ENCODE assay signal across 15 cellular contexts in genomic region chr9:91900057-91900816, GRCh38. TPM values are rescaled to one million over a fixed set of nuclear protein-coding genes. Genes with fewer than 3 reads are reported as not detected.
A peak's percentile ranks its signal among the peaks of the same experiment; 100 is the strongest.
DNase-seq lines count a peak whose midpoint lies in the region; ATAC-seq and TF ChIP-seq lines count a peak whose summit lies in the region.
"Had no signal": no experiment of that assay in that cellular context is flagged by ENCODE, and none has a peak within 500 bp of the region (broad histone marks: within the 10 kb centered on the region; RNA-seq: fewer than 3 reads in every experiment).

No MANE protein-coding gene starts in this region.

- H3K4me1 Mint-ChIP-seq in nephron progenitor cell, result no peaks in the 10 kb centered on the region
- H3K4me1 Mint-ChIP-seq in natural killer cell treated with Interleukin-12 subunit alpha and Interleukin-12 subunit beta and Interleukin-15 and Interleukin-18, amount 100 ng/mL, for 72 hours (ENCODE audit: low read depth in 2 of 2), result no peaks in the 10 kb centered on the region
- H3K4me1 Mint-ChIP-seq: activated naive CD8-positive, alpha-beta T cell treated with anti-CD3 and anti-CD28 coated beads, Interleukin-2, amount 50 U/mL, for 24 hours had no signal

- H3K27me3 Mint-ChIP-seq in nephron progenitor cell (ENCODE audit: low read depth, poor library complexity), result no peaks in the 10 kb centered on the region
- H3K27me3 Mint-ChIP-seq in natural killer cell treated with Interleukin-12 subunit alpha and Interleukin-12 subunit beta and Interleukin-15 and Interleukin-18, amount 100 ng/mL, for 72 hours, result peaks cover 6 to 13% of the 10 kb centered on the region in 2 donors

- no peaks in the 10 kb centered on the region for H3K36me3 Mint-ChIP-seq in nephron progenitor cell (ENCODE audit: low read depth)
- no peaks in the 10 kb centered on the region for H3K36me3 Mint-ChIP-seq in natural killer cell treated with Interleukin-12 subunit alpha and Interleukin-12 subunit beta and Interleukin-15 and Interleukin-18, amount 100 ng/mL, for 72 hours

- peaks cover 78 to 93% (median 89%) of the 10 kb centered on the region in 10 experiments for H3K4me1 ChIP-seq in BLaER1 treated with 17β-estradiol and CSF1 and Interleukin-3, amounts not matched to agents 10 nM and 100 nM
- H3K4me1 ChIP-seq in esophagus squamous epithelium (peaks cover 20 to 81% (median 43%) of the 10 kb centered on the region in 3 donors), OCI-LY7 (ENCODE audit: insufficient read depth, low read length, poor library complexity, severe bottlenecking) (no peaks in the 10 kb centered on the region)

- BruUV-seq in OCI-LY7 (replicated peaks; lab: Mats Ljungman, UMichigan), result no TSS peak

- H3K4me3 Mint-ChIP-seq in nephron progenitor cell, result peak overlapping the region; percentile 54
- no peak overlapping the region for H3K4me3 Mint-ChIP-seq in natural killer cell treated with Interleukin-12 subunit alpha and Interleukin-12 subunit beta and Interleukin-15 and Interleukin-18, amount 100 ng/mL, for 72 hours
- H3K4me3 Mint-ChIP-seq: activated naive CD8-positive, alpha-beta T cell treated with anti-CD3 and anti-CD28 coated beads, Interleukin-2, amount 50 U/mL, for 24 hours; neural crest cell had no signal

- ATAC-seq in natural killer cell treated with Interleukin-12 subunit alpha and Interleukin-12 subunit beta and Interleukin-15 and Interleukin-18, amount 100 ng/mL, for 72 hours, result no peak
- ATAC-seq: activated naive CD8-positive, alpha-beta T cell treated with anti-CD3 and anti-CD28 coated beads, Interleukin-2, amount 50 U/mL, for 24 hours had no signal

- no peaks in the 10 kb centered on the region for H3K79me2 ChIP-seq in OCI-LY7 (ENCODE audit: insufficient read depth, low read depth, low read length)

- no peak overlapping the region for H2AFZ ChIP-seq in OCI-LY7 (ENCODE audit: low read length)

- intact Hi-C loops in esophagus squamous epithelium (cut with DNase I), result no loop called here
- intact Hi-C loops in OCI-LY7 (cut with micrococcal nuclease; ENCODE audit: unreplicated experiment), result no loop called here

- H3K9me3 ChIP-seq in BLaER1 treated with 17β-estradiol and CSF1 and Interleukin-3, amounts not matched to agents 10 nM and 100 nM (replicated peaks in 1 of 11), result no peaks in the 10 kb centered on the region
- H3K9me3 ChIP-seq in esophagus squamous epithelium (no peaks in the 10 kb centered on the region), OCI-LY7 (ENCODE audit: low read length) (no peaks in the 10 kb centered on the region)

- TF ChIP-seq POLR2A in esophagus squamous epithelium (IDR thresholded peaks at IDR 0.05), result no peak

- H3K36me3 ChIP-seq in BLaER1 treated with 17β-estradiol and CSF1 and Interleukin-3, amounts not matched to agents 10 nM and 100 nM, result no peaks in the 10 kb centered on the region
- H3K36me3 ChIP-seq in esophagus squamous epithelium (no peaks in the 10 kb centered on the region), OCI-LY7 (ENCODE audit: insufficient read depth, low read length) (no peaks in the 10 kb centered on the region)

- TF ChIP-seq CTCF in esophagus squamous epithelium (IDR thresholded peaks at IDR 0.05) (no peak), nephron progenitor cell (IDR thresholded peaks at IDR 0.05) (no peak), OCI-LY7 (conservative IDR thresholded peaks at IDR 0.05; ENCODE audit: low read length) (no peak)

- no peaks in the 10 kb centered on the region for H3K9me3 Mint-ChIP-seq in nephron progenitor cell
- no peaks in the 10 kb centered on the region for H3K9me3 Mint-ChIP-seq in natural killer cell treated with Interleukin-12 subunit alpha and Interleukin-12 subunit beta and Interleukin-15 and Interleukin-18, amount 100 ng/mL, for 72 hours
- H3K9me3 Mint-ChIP-seq: activated naive CD8-positive, alpha-beta T cell treated with anti-CD3 and anti-CD28 coated beads, Interleukin-2, amount 50 U/mL, for 24 hours; neural crest cell had no signal

- H3K27ac Mint-ChIP-seq in nephron progenitor cell, result peak overlapping the region; percentile 92
- H3K27ac Mint-ChIP-seq in natural killer cell treated with Interleukin-12 subunit alpha and Interleukin-12 subunit beta and Interleukin-15 and Interleukin-18, amount 100 ng/mL, for 72 hours, result no peak overlapping the region
- H3K27ac Mint-ChIP-seq: activated naive CD8-positive, alpha-beta T cell treated with anti-CD3 and anti-CD28 coated beads, Interleukin-2, amount 50 U/mL, for 24 hours had no signal

- DNase-seq in NCI-H345 treated with DMSO at 0.1 percent for 48 hours (lab: John Stamatoyannopoulos, UW; ENCODE audit: unreplicated experiment) (peak; percentile 29), esophagus squamous epithelium (lab: John Stamatoyannopoulos, UW) (no peak), nephron progenitor cell (no peak), kidney glomerular epithelial cell (lab: John Stamatoyannopoulos, UW) (no peak), dedifferentiated amniotic fluid mesenchymal stem cell (ENCODE audit: extremely low spot score) (no peak), OCI-LY7 (ENCODE audit: low spot score) (no peak)
- DNase-seq in natural killer cell treated with Interleukin-12 subunit alpha and Interleukin-12 subunit beta and Interleukin-15 and Interleukin-18, amount 100 ng/mL, for 72 hours (ENCODE audit: low spot score), result no peak
- DNase-seq: activated CD8-positive, alpha-beta memory T cell treated with anti-CD3 and anti-CD28 coated beads for 24 hours; activated naive CD8-positive, alpha-beta T cell treated with anti-CD3 and anti-CD28 coated beads, Interleukin-2, amount 50 U/mL, for 24 hours; effector CD8-positive, alpha-beta T cell; NCI-H2107; stimulated activated CD4-positive, alpha-beta T cell treated with anti-CD3 and anti-CD28 coated beads, Interleukin-2, amount 100 ng/mL, for 48 hours; SW 1271 had no signal

- WGBS in esophagus squamous epithelium, 2 donors, result 52 to 74% methylated on average over 19 to 26 of the region's 32 CpGs

- H3K9ac ChIP-seq in BLaER1 treated with 17β-estradiol and CSF1 and Interleukin-3, amounts not matched to agents 10 nM and 100 nM, result no peak overlapping the region

- no peaks in the 10 kb centered on the region for H3K9me2 ChIP-seq in OCI-LY7 (ENCODE audit: insufficient read depth, low read length)

- CTCF ChIA-PET in OCI-LY7 (lab: Charles Lee; ENCODE audit: unreplicated experiment), result no interaction called here

- peaks cover 0 to 17% (median 0%) of the 10 kb centered on the region in 11 experiments; a peak in 3 of 22 replicates for H3K27me3 ChIP-seq in BLaER1 treated with 17β-estradiol and CSF1 and Interleukin-3, amounts not matched to agents 10 nM and 100 nM
- peaks cover 0 to 26% (median 0%) of the 10 kb centered on the region in 4 donors for H3K27me3 ChIP-seq in esophagus squamous epithelium

- POLR2A ChIA-PET in OCI-LY7 (lab: Charles Lee), result interaction anchor here (0.5 to 0.6 kb wide), 2 partner anchors 13 to 132 kb away, joined by 3 to 5 read pairs; no protein-coding TSS in a partner anchor

- H4K20me1 ChIP-seq in BLaER1 treated with 17β-estradiol and CSF1 and Interleukin-3, amounts not matched to agents 10 nM and 100 nM, result no peaks in the 10 kb centered on the region; a peak in 1 of 22 replicates
- no peaks in the 10 kb centered on the region for H4K20me1 ChIP-seq in OCI-LY7 (ENCODE audit: insufficient read depth, low read length)

- no peak overlapping the region for H3K4me3 ChIP-seq in BLaER1 treated with 17β-estradiol and CSF1 and Interleukin-3, amounts not matched to agents 10 nM and 100 nM
- H3K4me3 ChIP-seq in esophagus squamous epithelium (no peak overlapping the region), OCI-LY7 (ENCODE audit: low read depth, low read length, poor library complexity, severe bottlenecking) (no peak overlapping the region)

- H3K27ac ChIP-seq in BLaER1 treated with 17β-estradiol and CSF1 and Interleukin-3, amounts not matched to agents 10 nM and 100 nM, result peak overlapping the region in 3 of 11 experiments; percentile 10 to 19 (median 14); a peak in 3 of 22 replicates
- peak overlapping the region in 3 of 4 donors; percentile 1 to 51 (median 25) for H3K27ac ChIP-seq in esophagus squamous epithelium
- no peak overlapping the region for H3K27ac ChIP-seq in OCI-LY7 (ENCODE audit: low read depth, low read length, poor library complexity, severe bottlenecking)

- peak overlapping the region; percentile 47 to 94 (median 75) for H3K4me2 ChIP-seq in BLaER1 treated with 17β-estradiol and CSF1 and Interleukin-3, amounts not matched to agents 10 nM and 100 nM
- H3K4me2 ChIP-seq in OCI-LY7 (ENCODE audit: low read length), result no peak overlapping the region

RNA-seq across cellular contexts. Expression of gene ROR2, which starts 49.8 kb away (rescaled TPM):
- 10 to 100 TPM in 1 of 4 donors, 1 to 10 TPM in 2, under 1 TPM in 1; 0.68 to 12.6 (median 3.7) TPM for total RNA-seq in esophagus squamous epithelium
- total RNA-seq in natural killer cell treated with Interleukin-12 subunit alpha and Interleukin-12 subunit beta and Interleukin-15 and Interleukin-18, amount 100 ng/mL, for 72 hours, result under 1 TPM in 1 of 2 donors, not detected in 1; 0.11 TPM
- total RNA-seq in OCI-LY7 (2014; rRNA removed; shearing (Covaris generic)), result 0.19 TPM in 1 of 2 replicates, not detected in the other
- total RNA-seq in OCI-LY7 (2022), result 0.10 and 0.17 TPM in 2 replicates
